ENCODE assay signal across 9 cellular contexts in genomic region chr5:64074533-64074932, GRCh38.
DNase-seq lines count a peak whose midpoint lies in the region; ATAC-seq and FAIRE-seq lines count a peak whose summit lies in the region.
"Had no signal": no experiment of that assay in that cellular context is flagged by ENCODE, and none has a peak within 500 bp of the region (broad histone marks: within the 10 kb centered on the region; RNA-seq: fewer than 3 reads in every experiment).

No MANE protein-coding gene starts in this region.

- H3K4me1 ChIP-seq in iPS DF 6.9 (ENCODE audit: control insufficient read depth, insufficient read depth, low read length) = no peaks in the 10 kb centered on the region
- H3K4me1 ChIP-seq in aorta (ENCODE audit: control insufficient read depth in 1 of 2, insufficient read depth in 2 of 2, low read length in 2 of 2) = no peaks in the 10 kb centered on the region

- H3K27me3 ChIP-seq in iPS DF 6.9 (ENCODE audit: control insufficient read depth, insufficient read depth, low read length) (no peaks in the 10 kb centered on the region), aorta (ENCODE audit: control insufficient read depth in 1 of 2, insufficient read depth in 2 of 2, low read length in 1 of 2) (no peaks in the 10 kb centered on the region)

- WGBS in iPS DF 6.9 (ENCODE audit: insufficient coverage, insufficient read length) = no CpG with 5 or more reads among the region's 2 CpGs
- WGBS in aorta, 2 donors = 15 to 24% methylated on average over 2 of the region's 2 CpGs

- H3K27ac ChIP-seq in iPS DF 6.9 (ENCODE audit: low read length) (no peak overlapping the region), aorta (ENCODE audit: low read depth in 1 of 2, low read length in 2 of 2) (no peak overlapping the region)

- DNase-seq in GM04503 (ENCODE audit: low read depth) (peak; percentile 1), HT-29 (ENCODE audit: low spot score) (peak; percentile 52), iPS DF 6.9 (ENCODE audit: low read depth, low spot score) (peak; percentile 22), aorta (no peak), NCI-H2107 (lab: John Stamatoyannopoulos, UW) (no peak), posterior cingulate gyrus (no peak)
- DNase-seq: activated naive CD8-positive, alpha-beta T cell treated with anti-CD3 and anti-CD28 coated beads, Interleukin-2, amount 10 ng/mL, durations not matched to agents 7 days and 5 days had no signal

- H3K9me3 ChIP-seq in iPS DF 6.9 (ENCODE audit: control insufficient read depth, insufficient read depth, low read length) (no peaks in the 10 kb centered on the region), aorta (ENCODE audit: control insufficient read depth, low read length) (no peaks in the 10 kb centered on the region)

- H3K36me3 ChIP-seq in iPS DF 6.9 (ENCODE audit: control insufficient read depth, insufficient read depth, low read length) (no peaks in the 10 kb centered on the region), aorta (ENCODE audit: control insufficient read depth in 1 of 2, insufficient read depth in 2 of 2, low read length in 1 of 2) (no peaks in the 10 kb centered on the region)

- FAIRE-seq in TTC549 (lab: Jason Lieb, UNC) = peak; percentile 73

- ATAC-seq in GM21390 (IDR thresholded peaks at IDR 0.05; ENCODE audit: unreplicated experiment) = peak; percentile 77
- ATAC-seq in aorta (ENCODE audit: low FRiP score) = no peak

- no peak overlapping the region for H3K4me3 ChIP-seq in iPS DF 6.9 (ENCODE audit: low read length)
- H3K4me3 ChIP-seq in aorta (ENCODE audit: low read length in 2 of 2) = no peak overlapping the region

- intact Hi-C loops in aorta (cut with DNase I) = loop anchor here (5.0 kb wide), 3 partner anchors 73 to 133 kb away; no protein-coding TSS in a partner anchor
- intact Hi-C loops in posterior cingulate gyrus (cut with DNase I) = no loop called here

Comparison
In these comparisons a context has a peak if more than half of its experiments do, and no peak if none do; other contexts are left out.
1. DNase-seq: peak in GM04503 (single experiment), HT-29 (single experiment) and iPS DF 6.9 (single experiment); none in aorta (0 of 2), NCI-H2107 (single experiment) and posterior cingulate gyrus (0 of 10).